ENCODE assay signal across 29 cellular contexts in genomic region chr19:58471736-58472135, GRCh38.
"Had no signal": no experiment of that assay in that cellular context is flagged by ENCODE, and none has a peak within 500 bp of the region (broad histone marks: within the 10 kb centered on the region; RNA-seq: fewer than 3 reads in every experiment).

No MANE protein-coding gene starts in this region.

- H2AFZ ChIP-seq: neural progenitor cell, parathyroid adenoma had no signal

- H3K27ac ChIP-seq: neural progenitor cell, ovary, parathyroid adenoma, psoas muscle, right lobe of liver, sigmoid colon, suprapubic skin, testis, tibial artery, transverse colon, upper lobe of right lung, uterus had no signal

- H3K27me3 Mint-ChIP-seq: naive thymus-derived CD4-positive, alpha-beta T cell; progenitor cell of endocrine pancreas; stimulated activated memory B cell treated with anti-CD40 and anti-IgM and Interleukin-4, amounts not matched to agents 10 μg/mL and 1 μg/mL and 100 μg/mL, for 72 hours; stimulated activated naive CD8-positive, alpha-beta T cell treated with anti-CD3 and anti-CD28 coated beads, Interleukin-15, amount 100 ng/mL, for 72 hours; type B pancreatic cell had no signal

- H3K36me3 ChIP-seq: neural progenitor cell, ovary, right lobe of liver, uterus had no signal

- H3K4me3 ChIP-seq: neural progenitor cell, ovary, psoas muscle, right lobe of liver, sigmoid colon, suprapubic skin, testis, tibial artery, transverse colon, upper lobe of right lung, uterus had no signal

- H3K4me3 Mint-ChIP-seq: naive thymus-derived CD4-positive, alpha-beta T cell; natural killer cell; neural progenitor cell; stimulated activated memory B cell treated with anti-CD40 and anti-IgM and Interleukin-4, amounts not matched to agents 10 μg/mL and 1 μg/mL and 100 μg/mL, for 72 hours; stimulated activated naive CD8-positive, alpha-beta T cell treated with anti-CD3 and anti-CD28 coated beads, Interleukin-15, amount 100 ng/mL, for 72 hours; type B pancreatic cell had no signal

- DNase-seq: naive thymus-derived CD4-positive, alpha-beta T cell; natural killer cell; occipital lobe; ovary; psoas muscle; sigmoid colon; small intestine; stimulated activated CD4-positive, alpha-beta T cell treated with anti-CD3 and anti-CD28 coated beads, Interleukin-15, amount 100 ng/mL, for 24 hours; stimulated activated CD4-positive, alpha-beta T cell treated with anti-CD3 and anti-CD28 coated beads, Interleukin-2, amount 100 ng/mL, for 24 hours; stimulated activated CD4-positive, alpha-beta T cell treated with anti-CD3 and anti-CD28 coated beads, Interleukin-2, amount 100 ng/mL, for 48 hours; stimulated activated CD4-positive, alpha-beta T cell treated with anti-CD3 and anti-CD28 coated beads, Interleukin-4, amount 100 ng/mL, for 24 hours; stimulated activated naive CD4-positive, alpha-beta T cell; stimulated activated naive CD8-positive, alpha-beta T cell treated with anti-CD3 and anti-CD28 coated beads, Interleukin-15, amount 100 ng/mL, for 72 hours; stimulated activated naive CD8-positive, alpha-beta T cell treated with anti-CD3 and anti-CD28 coated beads, Interleukin-15, Interleukin-2, amounts not matched to agents 100 U/mL and 50 U/mL, for 24 hours; substantia nigra; testis; tibial artery; transverse colon; upper lobe of right lung; uterus had no signal

- H3K9me3 ChIP-seq: ovary, psoas muscle, right lobe of liver, sigmoid colon, suprapubic skin, testis, tibial artery, transverse colon, upper lobe of right lung, uterus had no signal

- ATAC-seq: naive thymus-derived CD4-positive, alpha-beta T cell; natural killer cell; psoas muscle; right cardiac atrium; right lobe of liver; stimulated activated memory B cell treated with anti-CD40 and anti-IgM and Interleukin-4, amounts not matched to agents 10 μg/mL and 1 μg/mL and 100 μg/mL, for 72 hours; stimulated activated naive CD8-positive, alpha-beta T cell treated with anti-CD3 and anti-CD28 coated beads, Interleukin-15, amount 100 ng/mL, for 72 hours; stimulated activated naive CD8-positive, alpha-beta T cell treated with anti-CD3 and anti-CD28 coated beads, Interleukin-15, Interleukin-2, amounts not matched to agents 100 U/mL and 50 U/mL, for 24 hours; upper lobe of right lung had no signal

- H3K9ac ChIP-seq: neural progenitor cell, parathyroid adenoma had no signal

- H3K36me3 Mint-ChIP-seq: natural killer cell, type B pancreatic cell had no signal

- H3K9me3 Mint-ChIP-seq: natural killer cell; nephron; neural progenitor cell; stimulated activated memory B cell treated with anti-CD40 and anti-IgM and Interleukin-4, amounts not matched to agents 10 μg/mL and 1 μg/mL and 100 μg/mL, for 72 hours; stimulated activated naive CD8-positive, alpha-beta T cell treated with anti-CD3 and anti-CD28 coated beads, Interleukin-15, amount 100 ng/mL, for 72 hours; type B pancreatic cell had no signal

- H3K4me2 ChIP-seq: neural progenitor cell had no signal

- H3K27me3 ChIP-seq: neural progenitor cell, ovary, right lobe of liver, sigmoid colon, suprapubic skin, testis, tibial artery, transverse colon, upper lobe of right lung, uterus had no signal

- H3K27ac Mint-ChIP-seq: nephron; neural progenitor cell; progenitor cell of endocrine pancreas; stimulated activated memory B cell treated with anti-CD40 and anti-IgM and Interleukin-4, amounts not matched to agents 10 μg/mL and 1 μg/mL and 100 μg/mL, for 72 hours; stimulated activated naive CD8-positive, alpha-beta T cell treated with anti-CD3 and anti-CD28 coated beads, Interleukin-15, amount 100 ng/mL, for 72 hours; type B pancreatic cell had no signal

- FAIRE-seq: small intestine had no signal
